12 cellular contexts compared by ENCODE assay signal in the genomic region with DNA sequence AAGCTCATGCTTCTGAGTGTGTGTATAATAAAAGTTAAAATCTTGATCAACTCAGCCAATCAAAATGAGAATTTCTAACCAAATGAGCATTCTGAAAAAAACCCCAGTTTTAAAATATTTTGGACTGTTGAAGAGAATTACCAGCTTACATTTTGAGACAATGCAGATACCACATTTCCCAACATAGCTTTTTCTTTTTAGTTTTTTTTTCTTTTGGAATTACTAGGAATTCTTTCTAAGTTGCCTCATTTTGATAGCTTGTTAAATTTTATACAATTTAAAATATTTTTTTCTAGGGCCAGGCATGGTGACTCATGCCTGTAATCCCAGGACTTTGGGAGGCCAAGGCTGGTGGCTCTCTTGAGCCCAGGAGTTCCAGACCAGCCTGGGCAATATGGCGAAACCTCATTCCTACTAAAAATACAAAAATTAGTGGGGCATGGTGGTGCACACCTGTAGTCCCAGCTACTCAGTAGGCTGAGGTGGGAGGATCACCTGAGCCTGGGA. TPM values are rescaled to one million over a fixed set of nuclear protein-coding genes. Genes with fewer than 3 reads are reported as not detected.
A peak's percentile ranks its signal among the peaks of the same experiment; 100 is the strongest.
DNase-seq lines count a peak whose midpoint lies in the region; ATAC-seq and TF ChIP-seq lines count a peak whose summit lies in the region.
"Had no signal": no experiment of that assay in that cellular context is flagged by ENCODE, and none has a peak within 500 bp of the region (broad histone marks: within the 10 kb centered on the region; RNA-seq: fewer than 3 reads in every experiment).

No MANE protein-coding gene starts in this region.

- H3K4me1 ChIP-seq in Loucy (ENCODE audit: insufficient read depth, low read length, poor library complexity, severe bottlenecking) (peaks cover 2% of the 10 kb centered on the region), neutrophil (ENCODE audit: control insufficient read depth in 1 of 2, insufficient read depth in 1 of 2, low read depth in 1 of 2, low read length in 1 of 2) (peaks cover 45 to 50% of the 10 kb centered on the region in 2 experiments)

- no peak for ATAC-seq in activated CD4-positive, alpha-beta T cell treated with anti-CD3 and anti-CD28 coated beads for 36 hours
- no peak for ATAC-seq in GM21390 (IDR thresholded peaks at IDR 0.05; ENCODE audit: unreplicated experiment)
- ATAC-seq in HG02623 (IDR thresholded peaks at IDR 0.05; ENCODE audit: unreplicated experiment) = no peak

- H3K4me3 Mint-ChIP-seq in activated CD4-positive, alpha-beta T cell treated with anti-CD3 and anti-CD28 coated beads, Interleukin-2, amount 10 ng/mL, durations not matched to agents 24 days and 14 days = peak overlapping the region; percentile 98
- no peak overlapping the region for H3K4me3 Mint-ChIP-seq in activated CD4-positive, alpha-beta T cell treated with anti-CD3 and anti-CD28 coated beads for 36 hours
- peak overlapping the region; percentile 90 for H3K4me3 Mint-ChIP-seq in chondrocyte (ENCODE audit: unreplicated experiment)

- H3K4me3 ChIP-seq in Loucy (ENCODE audit: low read length, poor library complexity, severe bottlenecking) (peak overlapping the region; percentile 83), neutrophil (ENCODE audit: low read depth in 1 of 2, low read length in 1 of 2) (peak overlapping the region; percentile 74 to 95)

- peaks cover 16% of the 10 kb centered on the region for H4K20me1 ChIP-seq in Loucy (ENCODE audit: insufficient read depth, low read length, poor library complexity, severe bottlenecking)

- H3K36me3 ChIP-seq in Loucy (ENCODE audit: insufficient read depth, low read length) = no peaks in the 10 kb centered on the region
- no peaks in the 10 kb centered on the region for H3K36me3 ChIP-seq in neutrophil

- H3K27me3 Mint-ChIP-seq in activated CD4-positive, alpha-beta T cell treated with anti-CD3 and anti-CD28 coated beads, Interleukin-2, amount 10 ng/mL, durations not matched to agents 24 days and 14 days = no peaks in the 10 kb centered on the region
- H3K27me3 Mint-ChIP-seq in activated CD4-positive, alpha-beta T cell treated with anti-CD3 and anti-CD28 coated beads for 36 hours = no peaks in the 10 kb centered on the region
- H3K27me3 Mint-ChIP-seq in chondrocyte (ENCODE audit: low read depth) = no peaks in the 10 kb centered on the region
- H3K27me3 Mint-ChIP-seq: activated naive CD8-positive, alpha-beta T cell; naive B cell had no signal

- H3K36me3 Mint-ChIP-seq in activated CD4-positive, alpha-beta T cell treated with anti-CD3 and anti-CD28 coated beads, Interleukin-2, amount 10 ng/mL, durations not matched to agents 24 days and 14 days (ENCODE audit: low read depth) = peaks cover 3% of the 10 kb centered on the region
- H3K36me3 Mint-ChIP-seq in activated CD4-positive, alpha-beta T cell treated with anti-CD3 and anti-CD28 coated beads for 36 hours (ENCODE audit: low read depth) = no peaks in the 10 kb centered on the region
- no peaks in the 10 kb centered on the region for H3K36me3 Mint-ChIP-seq in chondrocyte (ENCODE audit: low read depth)
- H3K36me3 Mint-ChIP-seq: activated naive CD8-positive, alpha-beta T cell had no signal

- intact Hi-C loops in activated CD4-positive, alpha-beta T cell treated with anti-CD3 and anti-CD28 coated beads, Interleukin-2, amount 10 ng/mL, durations not matched to agents 24 days and 14 days (cut with micrococcal nuclease) = loop anchor here (5.0 kb wide), 3 partner anchors 73 to 1967 kb away; partner anchors contain the start of genes CHST7, JADE3 and KDM6A
- intact Hi-C loops in activated CD4-positive, alpha-beta T cell treated with anti-CD3 and anti-CD28 coated beads for 36 hours (cut with DNase I, micrococcal nuclease) = loop anchor here in 1 of 2 experiments (1.0 to 10.0 kb wide), 5 partner anchors 128 to 816 kb away; partner anchors contain the start of genes CDK16, ELK1 and UXT

- no peak for DNase-seq in activated CD4-positive, alpha-beta T cell treated with anti-CD3 and anti-CD28 coated beads, Interleukin-2, amount 10 ng/mL, durations not matched to agents 24 days and 14 days
- DNase-seq in activated CD4-positive, alpha-beta T cell treated with anti-CD3 and anti-CD28 coated beads for 36 hours = no peak
- no peak for DNase-seq in chondrocyte (ENCODE audit: low spot score)
- no peak for DNase-seq in SK-N-DZ (ENCODE audit: low spot score)
- DNase-seq: activated CD4-positive, alpha-beta T cell treated with anti-CD3 and anti-CD28 coated beads for 1 hour; naive B cell; stimulated activated CD4-positive, alpha-beta T cell treated with anti-CD3 and anti-CD28 coated beads, Interleukin-15, amount 100 ng/mL, for 24 hours had no signal

- peak overlapping the region; percentile 82 for H3K9ac ChIP-seq in Loucy (ENCODE audit: low read depth, low read length, poor library complexity, severe bottlenecking)

- H3K9me3 ChIP-seq in Loucy (ENCODE audit: insufficient read depth, low read depth, low read length) = no peaks in the 10 kb centered on the region
- H3K9me3 ChIP-seq in neutrophil = no peaks in the 10 kb centered on the region

- POLR2A ChIA-PET in activated CD4-positive, alpha-beta T cell treated with anti-CD3 and anti-CD28 coated beads for 36 hours (lab: Charles Lee) = interaction anchor here (0.6 kb wide), 1 partner anchor 291 kb away, joined by 3 read pairs; no protein-coding TSS in a partner anchor

- H3K27ac Mint-ChIP-seq in activated CD4-positive, alpha-beta T cell treated with anti-CD3 and anti-CD28 coated beads, Interleukin-2, amount 10 ng/mL, durations not matched to agents 24 days and 14 days = no peak overlapping the region
- H3K27ac Mint-ChIP-seq in activated CD4-positive, alpha-beta T cell treated with anti-CD3 and anti-CD28 coated beads for 36 hours = no peak overlapping the region
- peak overlapping the region; percentile 98 for H3K27ac Mint-ChIP-seq in chondrocyte (ENCODE audit: unreplicated experiment)

- peak overlapping the region; percentile 96 for H3K27ac ChIP-seq in neutrophil

- peaks cover 6% of the 10 kb centered on the region for H3K4me1 Mint-ChIP-seq in activated CD4-positive, alpha-beta T cell treated with anti-CD3 and anti-CD28 coated beads, Interleukin-2, amount 10 ng/mL, durations not matched to agents 24 days and 14 days
- H3K4me1 Mint-ChIP-seq in activated CD4-positive, alpha-beta T cell treated with anti-CD3 and anti-CD28 coated beads for 36 hours = peaks cover 5% of the 10 kb centered on the region
- H3K4me1 Mint-ChIP-seq in chondrocyte (ENCODE audit: low read depth) = peaks cover 30% of the 10 kb centered on the region

- H2AFZ ChIP-seq in Loucy (ENCODE audit: low read length) = no peak overlapping the region

- CTCF ChIA-PET in activated CD4-positive, alpha-beta T cell treated with anti-CD3 and anti-CD28 coated beads for 36 hours (lab: Charles Lee) = interaction anchor here (0.9 to 1.5 kb wide), 2 partner anchors 8 to 254 kb away, joined by 3 read pairs; no protein-coding TSS in a partner anchor

- peak overlapping the region; percentile 84 for H3K4me2 ChIP-seq in Loucy (ENCODE audit: low read depth, low read length, poor library complexity, severe bottlenecking)

- H3K9me3 Mint-ChIP-seq in activated CD4-positive, alpha-beta T cell treated with anti-CD3 and anti-CD28 coated beads, Interleukin-2, amount 10 ng/mL, durations not matched to agents 24 days and 14 days = no peaks in the 10 kb centered on the region
- no peaks in the 10 kb centered on the region for H3K9me3 Mint-ChIP-seq in activated CD4-positive, alpha-beta T cell treated with anti-CD3 and anti-CD28 coated beads for 36 hours (ENCODE audit: low read depth)
- no peaks in the 10 kb centered on the region for H3K9me3 Mint-ChIP-seq in chondrocyte (ENCODE audit: low read depth)

- H3K27me3 ChIP-seq in Loucy (ENCODE audit: insufficient read depth, low read length, poor library complexity, severe bottlenecking) (no peaks in the 10 kb centered on the region), neutrophil (no peaks in the 10 kb centered on the region)

- no peaks in the 10 kb centered on the region for H3F3A ChIP-seq in Loucy (ENCODE audit: low read depth)

- no peaks in the 10 kb centered on the region for H3K9me2 ChIP-seq in Loucy (replicated peaks; ENCODE audit: low read depth, low read length)

- H3K79me2 ChIP-seq in Loucy (ENCODE audit: insufficient read depth, low read length) = peaks cover 61% of the 10 kb centered on the region

- TF ChIP-seq CTCF in Loucy (conservative IDR thresholded peaks at IDR 0.05; ENCODE audit: low read length) = no peak
- no peak for TF ChIP-seq CTCF in chondrocyte (IDR thresholded peaks at IDR 0.05)
- TF ChIP-seq CTCF in neutrophil (IDR thresholded peaks at IDR 0.05) = no peak

RNA-seq across cellular contexts. Expression of gene RP2, which starts 2.2 kb away (rescaled TPM):
- 6.3 and 7.6 TPM in 2 replicates for total RNA-seq in activated CD4-positive, alpha-beta T cell treated with anti-CD3 and anti-CD28 coated beads, Interleukin-2, amount 10 ng/mL, durations not matched to agents 24 days and 14 days
- total RNA-seq in activated CD4-positive, alpha-beta T cell treated with anti-CD3 and anti-CD28 coated beads for 36 hours = 1 to 10 TPM; 3.3 to 5.0 TPM
- 18.4 to 18.8 TPM (median 18.6 TPM) in 3 replicates for total RNA-seq in chondrocyte
- 13.6 and 13.7 TPM in 2 replicates for polyA plus RNA-seq in SK-N-DZ (2014; cell fraction: cytosol; rRNA removed)
- polyA plus RNA-seq in SK-N-DZ (2014; cell fraction: nucleus; rRNA removed) = 3.1 and 3.2 TPM in 2 replicates
